Comparison of ENCODE assay signal across 2 cellular contexts in the genomic region with DNA sequence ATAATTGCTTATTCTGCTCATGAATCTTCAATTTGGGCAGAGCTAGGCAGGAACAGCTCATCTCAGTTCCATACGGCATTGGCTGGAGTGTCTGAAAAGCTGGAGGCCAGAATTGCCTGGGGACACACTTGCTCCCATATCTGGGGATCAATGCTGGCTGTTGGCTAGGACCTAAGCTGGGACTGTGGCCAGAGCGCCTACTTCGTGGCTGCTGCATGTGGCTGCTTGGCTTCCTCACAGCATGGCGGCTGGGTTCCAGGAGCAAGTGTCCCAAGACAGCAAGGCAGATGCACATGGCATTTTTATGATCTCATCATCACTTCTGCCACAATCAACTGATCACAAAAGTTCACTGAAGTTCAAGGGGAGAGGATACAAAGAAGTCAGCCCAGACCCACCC.
TF ChIP-seq lines count a peak whose summit lies in the region.

No MANE protein-coding gene starts in this region.

TF ChIP-seq in IMR-90, 13 proteins besides CTCF, POLR2A, EP300 and RAD21:
- TF ChIP-seq NFE2L2 (IDR thresholded peaks at IDR 0.05; ENCODE audit: low read depth, low read length), result no peak
- no peak for TF ChIP-seq MXI1 (IDR thresholded peaks at IDR 0.05; ENCODE audit: borderline replicate concordance, low read depth, low read length)
- TF ChIP-seq BHLHE40 (IDR thresholded peaks at IDR 0.05; ENCODE audit: low read depth, low read length), result no peak
- TF ChIP-seq, protein P1, sequence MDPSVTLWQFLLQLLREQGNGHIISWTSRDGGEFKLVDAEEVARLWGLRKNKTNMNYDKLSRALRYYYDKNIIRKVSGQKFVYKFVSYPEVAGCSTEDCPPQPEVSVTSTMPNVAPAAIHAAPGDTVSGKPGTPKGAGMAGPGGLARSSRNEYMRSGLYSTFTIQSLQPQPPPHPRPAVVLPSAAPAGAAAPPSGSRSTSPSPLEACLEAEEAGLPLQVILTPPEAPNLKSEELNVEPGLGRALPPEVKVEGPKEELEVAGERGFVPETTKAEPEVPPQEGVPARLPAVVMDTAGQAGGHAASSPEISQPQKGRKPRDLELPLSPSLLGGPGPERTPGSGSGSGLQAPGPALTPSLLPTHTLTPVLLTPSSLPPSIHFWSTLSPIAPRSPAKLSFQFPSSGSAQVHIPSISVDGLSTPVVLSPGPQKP (IDR thresholded peaks at IDR 0.05; ENCODE audit: borderline replicate concordance, low read depth, low read length), result no peak
- no peak for TF ChIP-seq MAFK (IDR thresholded peaks at IDR 0.05; ENCODE audit: low read depth, low read length)
- no peak for TF ChIP-seq MAZ (IDR thresholded peaks at IDR 0.05; ENCODE audit: borderline replicate concordance, low read depth, low read length)
- no peak for TF ChIP-seq FOS (IDR thresholded peaks at IDR 0.05; ENCODE audit: low read depth, low read length)
- no peak for TF ChIP-seq CEBPB (IDR thresholded peaks at IDR 0.05; ENCODE audit: low read depth, low read length)
- TF ChIP-seq SMC3 (IDR thresholded peaks at IDR 0.05; ENCODE audit: low read depth, low read length), result no peak
- TF ChIP-seq RFX5 (IDR thresholded peaks at IDR 0.05; ENCODE audit: low read depth, low read length), result no peak
- TF ChIP-seq, protein P2, sequence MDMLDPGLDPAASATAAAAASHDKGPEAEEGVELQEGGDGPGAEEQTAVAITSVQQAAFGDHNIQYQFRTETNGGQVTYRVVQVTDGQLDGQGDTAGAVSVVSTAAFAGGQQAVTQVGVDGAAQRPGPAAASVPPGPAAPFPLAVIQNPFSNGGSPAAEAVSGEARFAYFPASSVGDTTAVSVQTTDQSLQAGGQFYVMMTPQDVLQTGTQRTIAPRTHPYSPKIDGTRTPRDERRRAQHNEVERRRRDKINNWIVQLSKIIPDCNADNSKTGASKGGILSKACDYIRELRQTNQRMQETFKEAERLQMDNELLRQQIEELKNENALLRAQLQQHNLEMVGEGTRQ (IDR thresholded peaks at IDR 0.05; ENCODE audit: low read depth, low read length), result no peak

TF ChIP-seq in H1, 55 proteins besides CTCF, POLR2A, EP300 and RAD21:
- TF ChIP-seq BACH1 (IDR thresholded peaks at IDR 0.05; ENCODE audit: low read length) (no peak), YY1 (IDR thresholded peaks at IDR 0.05; ENCODE audit: low read depth, low read length) (no peak), NANOG (IDR thresholded peaks at IDR 0.05; ENCODE audit: insufficient read depth, low read depth, low read length, poor library complexity, severe bottlenecking) (no peak), EGR1 (IDR thresholded peaks at IDR 0.05; ENCODE audit: borderline replicate concordance, low read depth, low read length) (no peak), TAF1 (IDR thresholded peaks at IDR 0.05; ENCODE audit: low read depth, low read length) (no peak), SAP30 (IDR thresholded peaks at IDR 0.05; ENCODE audit: insufficient read depth, insufficient replicate concordance, low read length) (no peak), FOSL1 (IDR thresholded peaks at IDR 0.05; ENCODE audit: insufficient read depth, low read depth, low read length) (no peak), PHF8 (conservative IDR thresholded peaks at IDR 0.05; ENCODE audit: low read depth, low read length) (no peak), TBP (IDR thresholded peaks at IDR 0.05; ENCODE audit: low read depth, low read length) (no peak), SIRT6 (IDR thresholded peaks at IDR 0.05; ENCODE audit: low read length) (no peak), CHD1 (IDR thresholded peaks at IDR 0.05; ENCODE audit: low read depth, low read length) (no peak), ASH2L (IDR thresholded peaks at IDR 0.05; ENCODE audit: low read length) (no peak), BRCA1 (IDR thresholded peaks at IDR 0.05; ENCODE audit: low read depth, low read length) (no peak), SUZ12 (IDR thresholded peaks at IDR 0.05; ENCODE audit: low read length) (no peak), GABPA (IDR thresholded peaks at IDR 0.05; ENCODE audit: borderline replicate concordance, insufficient read depth, low read length) (no peak), SIN3A (conservative IDR thresholded peaks at IDR 0.05 in 1 of 2, IDR thresholded peaks at IDR 0.05 in 1 of 2; ENCODE audit: low read depth in 1 of 2, low read length in 2 of 2) (no peak), KDM1A (IDR thresholded peaks at IDR 0.05; ENCODE audit: borderline replicate concordance, low read length) (no peak), JUN (IDR thresholded peaks at IDR 0.05; ENCODE audit: low read depth, low read length) (no peak)
- TF ChIP-seq, protein P3, sequence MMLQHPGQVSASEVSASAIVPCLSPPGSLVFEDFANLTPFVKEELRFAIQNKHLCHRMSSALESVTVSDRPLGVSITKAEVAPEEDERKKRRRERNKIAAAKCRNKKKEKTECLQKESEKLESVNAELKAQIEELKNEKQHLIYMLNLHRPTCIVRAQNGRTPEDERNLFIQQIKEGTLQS (IDR thresholded peaks at IDR 0.05; ENCODE audit: insufficient read depth, low read depth, low read length), result no peak
- TF ChIP-seq, protein P4, sequence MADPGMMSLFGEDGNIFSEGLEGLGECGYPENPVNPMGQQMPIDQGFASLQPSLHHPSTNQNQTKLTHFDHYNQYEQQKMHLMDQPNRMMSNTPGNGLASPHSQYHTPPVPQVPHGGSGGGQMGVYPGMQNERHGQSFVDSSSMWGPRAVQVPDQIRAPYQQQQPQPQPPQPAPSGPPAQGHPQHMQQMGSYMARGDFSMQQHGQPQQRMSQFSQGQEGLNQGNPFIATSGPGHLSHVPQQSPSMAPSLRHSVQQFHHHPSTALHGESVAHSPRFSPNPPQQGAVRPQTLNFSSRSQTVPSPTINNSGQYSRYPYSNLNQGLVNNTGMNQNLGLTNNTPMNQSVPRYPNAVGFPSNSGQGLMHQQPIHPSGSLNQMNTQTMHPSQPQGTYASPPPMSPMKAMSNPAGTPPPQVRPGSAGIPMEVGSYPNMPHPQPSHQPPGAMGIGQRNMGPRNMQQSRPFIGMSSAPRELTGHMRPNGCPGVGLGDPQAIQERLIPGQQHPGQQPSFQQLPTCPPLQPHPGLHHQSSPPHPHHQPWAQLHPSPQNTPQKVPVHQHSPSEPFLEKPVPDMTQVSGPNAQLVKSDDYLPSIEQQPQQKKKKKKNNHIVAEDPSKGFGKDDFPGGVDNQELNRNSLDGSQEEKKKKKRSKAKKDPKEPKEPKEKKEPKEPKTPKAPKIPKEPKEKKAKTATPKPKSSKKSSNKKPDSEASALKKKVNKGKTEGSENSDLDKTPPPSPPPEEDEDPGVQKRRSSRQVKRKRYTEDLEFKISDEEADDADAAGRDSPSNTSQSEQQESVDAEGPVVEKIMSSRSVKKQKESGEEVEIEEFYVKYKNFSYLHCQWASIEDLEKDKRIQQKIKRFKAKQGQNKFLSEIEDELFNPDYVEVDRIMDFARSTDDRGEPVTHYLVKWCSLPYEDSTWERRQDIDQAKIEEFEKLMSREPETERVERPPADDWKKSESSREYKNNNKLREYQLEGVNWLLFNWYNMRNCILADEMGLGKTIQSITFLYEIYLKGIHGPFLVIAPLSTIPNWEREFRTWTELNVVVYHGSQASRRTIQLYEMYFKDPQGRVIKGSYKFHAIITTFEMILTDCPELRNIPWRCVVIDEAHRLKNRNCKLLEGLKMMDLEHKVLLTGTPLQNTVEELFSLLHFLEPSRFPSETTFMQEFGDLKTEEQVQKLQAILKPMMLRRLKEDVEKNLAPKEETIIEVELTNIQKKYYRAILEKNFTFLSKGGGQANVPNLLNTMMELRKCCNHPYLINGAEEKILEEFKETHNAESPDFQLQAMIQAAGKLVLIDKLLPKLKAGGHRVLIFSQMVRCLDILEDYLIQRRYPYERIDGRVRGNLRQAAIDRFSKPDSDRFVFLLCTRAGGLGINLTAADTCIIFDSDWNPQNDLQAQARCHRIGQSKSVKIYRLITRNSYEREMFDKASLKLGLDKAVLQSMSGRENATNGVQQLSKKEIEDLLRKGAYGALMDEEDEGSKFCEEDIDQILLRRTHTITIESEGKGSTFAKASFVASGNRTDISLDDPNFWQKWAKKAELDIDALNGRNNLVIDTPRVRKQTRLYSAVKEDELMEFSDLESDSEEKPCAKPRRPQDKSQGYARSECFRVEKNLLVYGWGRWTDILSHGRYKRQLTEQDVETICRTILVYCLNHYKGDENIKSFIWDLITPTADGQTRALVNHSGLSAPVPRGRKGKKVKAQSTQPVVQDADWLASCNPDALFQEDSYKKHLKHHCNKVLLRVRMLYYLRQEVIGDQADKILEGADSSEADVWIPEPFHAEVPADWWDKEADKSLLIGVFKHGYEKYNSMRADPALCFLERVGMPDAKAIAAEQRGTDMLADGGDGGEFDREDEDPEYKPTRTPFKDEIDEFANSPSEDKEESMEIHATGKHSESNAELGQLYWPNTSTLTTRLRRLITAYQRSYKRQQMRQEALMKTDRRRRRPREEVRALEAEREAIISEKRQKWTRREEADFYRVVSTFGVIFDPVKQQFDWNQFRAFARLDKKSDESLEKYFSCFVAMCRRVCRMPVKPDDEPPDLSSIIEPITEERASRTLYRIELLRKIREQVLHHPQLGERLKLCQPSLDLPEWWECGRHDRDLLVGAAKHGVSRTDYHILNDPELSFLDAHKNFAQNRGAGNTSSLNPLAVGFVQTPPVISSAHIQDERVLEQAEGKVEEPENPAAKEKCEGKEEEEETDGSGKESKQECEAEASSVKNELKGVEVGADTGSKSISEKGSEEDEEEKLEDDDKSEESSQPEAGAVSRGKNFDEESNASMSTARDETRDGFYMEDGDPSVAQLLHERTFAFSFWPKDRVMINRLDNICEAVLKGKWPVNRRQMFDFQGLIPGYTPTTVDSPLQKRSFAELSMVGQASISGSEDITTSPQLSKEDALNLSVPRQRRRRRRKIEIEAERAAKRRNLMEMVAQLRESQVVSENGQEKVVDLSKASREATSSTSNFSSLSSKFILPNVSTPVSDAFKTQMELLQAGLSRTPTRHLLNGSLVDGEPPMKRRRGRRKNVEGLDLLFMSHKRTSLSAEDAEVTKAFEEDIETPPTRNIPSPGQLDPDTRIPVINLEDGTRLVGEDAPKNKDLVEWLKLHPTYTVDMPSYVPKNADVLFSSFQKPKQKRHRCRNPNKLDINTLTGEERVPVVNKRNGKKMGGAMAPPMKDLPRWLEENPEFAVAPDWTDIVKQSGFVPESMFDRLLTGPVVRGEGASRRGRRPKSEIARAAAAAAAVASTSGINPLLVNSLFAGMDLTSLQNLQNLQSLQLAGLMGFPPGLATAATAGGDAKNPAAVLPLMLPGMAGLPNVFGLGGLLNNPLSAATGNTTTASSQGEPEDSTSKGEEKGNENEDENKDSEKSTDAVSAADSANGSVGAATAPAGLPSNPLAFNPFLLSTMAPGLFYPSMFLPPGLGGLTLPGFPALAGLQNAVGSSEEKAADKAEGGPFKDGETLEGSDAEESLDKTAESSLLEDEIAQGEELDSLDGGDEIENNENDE (IDR thresholded peaks at IDR 0.05; ENCODE audit: insufficient replicate concordance, low read length), result no peak
